In genomic region chr1:197250616-197251015, GRCh38 we compare ENCODE assay signal across 25 cellular contexts. TPM values are rescaled to one million over a fixed set of nuclear protein-coding genes. Genes with fewer than 3 reads are reported as not detected.
DNase-seq lines count a peak whose midpoint lies in the region; ATAC-seq, FAIRE-seq and TF ChIP-seq lines count a peak whose summit lies in the region.
"Had no signal": no experiment of that assay in that cellular context is flagged by ENCODE, and none has a peak within 500 bp of the region (broad histone marks: within the 10 kb centered on the region; RNA-seq: fewer than 3 reads in every experiment).

No MANE protein-coding gene starts in this region.

- 0% methylated on average over 2 of the region's 2 CpGs for WGBS in K562 (ENCODE audit: insufficient coverage, low coverage, missing lambda C conversion rate)

- TF ChIP-seq CTCF in D721Med (IDR thresholded peaks at IDR 0.05; ENCODE audit: insufficient read depth, missing control alignments) (no peak), K562 (IDR thresholded peaks at IDR 0.05 in 2 of 3, conservative IDR thresholded peaks at IDR 0.05 in 1 of 3; ENCODE audit: insufficient read depth in 2 of 3, low read depth in 1 of 3, low read length in 3 of 3) (no peak)

- TF ChIP-seq EP300 in K562 (IDR thresholded peaks at IDR 0.05; ENCODE audit: low read length) = no peak

- H3K9me1 ChIP-seq in K562 (ENCODE audit: control insufficient read depth, insufficient read depth, low read length) = no peaks in the 10 kb centered on the region

- POLR2A ChIA-PET in K562 (lab: Yijun Ruan, JAX) = no interaction called here

- H3K4me3 ChIP-seq in SK-N-MC = peak overlapping the region; percentile 36
- H3K4me3 ChIP-seq in K562 = no peak overlapping the region
- H3K4me3 ChIP-seq: BLaER1 had no signal

- BruUV-seq in K562 (replicated peaks; lab: Mats Ljungman, UMichigan) = no TSS peak

- no peak for DNase-seq in D721Med (ENCODE audit: insufficient read length, low spot score)
- DNase-seq in OCI-M1 (lab: John Stamatoyannopoulos, UW) = peak; percentile 56
- DNase-seq in SK-N-MC (ENCODE audit: low read depth, low spot score) = no peak
- DNase-seq in K562 (ENCODE audit: extremely low read depth in 1 of 4, low spot score in 3 of 4) = no peak
- DNase-seq in urothelium cell line (ENCODE audit: low spot score) = no peak
- no peak for DNase-seq in putamen (ENCODE audit: low spot score)
- DNase-seq in inferior parietal cortex (ENCODE audit: extremely low spot score) = no peak
- DNase-seq: CD4-positive, CD25-positive, alpha-beta regulatory T cell; CD8-positive, alpha-beta memory T cell; DMS53; DMS79 treated with DMSO at 0.1 percent for 48 hours; GF-D8; H7; HCEC 1CT had no signal

- H4K20me1 ChIP-seq in K562 (replicated peaks; ENCODE audit: control insufficient read depth, insufficient read depth, low read length) = no peaks in the 10 kb centered on the region
- H4K20me1 ChIP-seq: BLaER1 had no signal

- no peaks in the 10 kb centered on the region for H3K36me3 ChIP-seq in SK-N-MC (ENCODE audit: insufficient read depth, low read length)
- H3K36me3 ChIP-seq in K562 (ENCODE audit: control insufficient read depth, insufficient read depth, low read length) = no peaks in the 10 kb centered on the region
- H3K36me3 ChIP-seq: BLaER1 had no signal

- in situ Hi-C loops in K562 (cut with MboI) = no loop called here

- no peaks in the 10 kb centered on the region for H3K79me2 ChIP-seq in K562 (ENCODE audit: control insufficient read depth, insufficient read depth, low read length)

- intact Hi-C loops in K562 (cut with micrococcal nuclease) = no loop called here

- no peaks in the 10 kb centered on the region for H3K27me3 ChIP-seq in K562 (ENCODE audit: control insufficient read depth in 2 of 2, insufficient read depth in 2 of 2, low read length in 2 of 2)
- H3K27me3 ChIP-seq: BLaER1 had no signal

- TF ChIP-seq RAD21 in K562 (CRISPR knock-in tag; conservative IDR thresholded peaks at IDR 0.05 in 1 of 2, IDR thresholded peaks at IDR 0.05 in 1 of 2) = no peak

- H3K9ac ChIP-seq in SK-N-MC (ENCODE audit: insufficient read length) (no peak overlapping the region), K562 (ENCODE audit: insufficient read depth in 1 of 2, low read depth in 2 of 2, low read length in 2 of 2) (no peak overlapping the region)
- H3K9ac ChIP-seq: BLaER1 had no signal

- FAIRE-seq in D721Med (lab: Jason Lieb, UNC) (peak; percentile 56), K562 (lab: Jason Lieb, UNC) (no peak), urothelium cell line (lab: Jason Lieb, UNC) (no peak)
- FAIRE-seq: A204.1, GM12891, GM18507, H1 had no signal

- H3K4me1 ChIP-seq in K562 (replicated peaks in 1 of 2; ENCODE audit: control insufficient read depth in 2 of 2, insufficient read depth in 2 of 2, low read length in 2 of 2) = no peaks in the 10 kb centered on the region

- no peak overlapping the region for H2AFZ ChIP-seq in K562 (ENCODE audit: low read depth, low read length)

- H3K9me3 ChIP-seq in SK-N-MC (ENCODE audit: low read depth, low read length) = no peaks in the 10 kb centered on the region
- H3K9me3 ChIP-seq in K562 (replicated peaks; ENCODE audit: control insufficient read depth, insufficient read depth, low read depth, low read length) = no peaks in the 10 kb centered on the region
- H3K9me3 ChIP-seq: BLaER1 had no signal

- no peak overlapping the region for H3K4me2 ChIP-seq in K562 (ENCODE audit: insufficient read depth, low read length)
- H3K4me2 ChIP-seq: BLaER1 had no signal

- H3K27ac ChIP-seq in SK-N-MC (no peak overlapping the region), K562 (ENCODE audit: extremely low read depth, low read depth, low read length) (no peak overlapping the region)
- H3K27ac ChIP-seq: 22Rv1, BLaER1, C4-2B had no signal

- CTCF ChIA-PET in K562 (lab: Yijun Ruan, JAX; ENCODE audit: low intra/inter-chr PET ratio) = no interaction called here

- ATAC-seq in K562 = peak; percentile 59; the same call in 2 of the 3 replicates

- TF ChIP-seq POLR2A in K562 (conservative IDR thresholded peaks at IDR 0.05) = no peak

TF ChIP-seq in K562, 482 proteins besides CTCF, POLR2A, EP300 and RAD21:
- TF ChIP-seq CREM (IDR thresholded peaks at IDR 0.05; ENCODE audit: low read depth) = no peak
- 0 out of 2 replicates have a peak, but pooled peaks have one; percentile 72 for TF ChIP-seq ZNF41 (CRISPR knock-in tag; conservative IDR thresholded peaks at IDR 0.05)
- no peak for TF ChIP-seq ZNF277 (CRISPR knock-in tag; IDR thresholded peaks at IDR 0.05; ENCODE audit: borderline replicate concordance)
- TF ChIP-seq ZNF79 (CRISPR knock-in tag; IDR thresholded peaks at IDR 0.05; ENCODE audit: low read depth) = no peak
- no peak for TF ChIP-seq NFIX (CRISPR knock-in tag; IDR thresholded peaks at IDR 0.05; ENCODE audit: low read depth)
- TF ChIP-seq NCOA6 (IDR thresholded peaks at IDR 0.05) = no peak

RNA-seq across cellular contexts. Expression of gene CRB1, which starts 17.4 kb away (rescaled TPM):
- not detected in 2 replicates for total RNA-seq in K562 (2011; cell fraction: chromatin; rRNA removed; ENCODE audit: low replicate concordance)
- total RNA-seq in K562 (2011; cell fraction: nucleolus; rRNA removed) = not detected in 2 replicates
- total RNA-seq in K562 (2011; cell fraction: nucleoplasm; rRNA removed) = not detected in 2 replicates
- total RNA-seq in K562 (2014; rRNA removed) (not detected in 2 replicates), K562 (2014; rRNA removed; fragmentation: Illumina TruSeq; extraction: Trizol) (not detected in 2 replicates), K562 (2015; rRNA removed; fragmentation: Illumina TruSeq; extraction: Trizol) (not detected in 2 replicates), K562 (2021) (0.07 TPM in 1 of 2 replicates, not detected in the other)
- polyA plus RNA-seq in K562 (2011; rRNA removed) (0.10 and 0.14 TPM in 2 replicates), K562 (2014; fragmentation: Illumina TruSeq; extraction: Trizol) (not detected in 2 replicates), K562 (2014; fragmentation: Nextera tagmentation; extraction: Ambion mirVana) (under 1 TPM in 1 of 2 experiments, not detected in 1; 0.04 TPM), K562 (2014; rRNA removed) (not detected in 2 replicates)
- polyA plus RNA-seq in K562 (2011; cell fraction: cytosol; rRNA removed) = 0.01 TPM in 1 of 2 replicates, not detected in the other
- 0.04 and 0.11 TPM in 2 replicates for polyA plus RNA-seq in K562 (2011; cell fraction: nucleus; rRNA removed)
- 0.03 and 0.14 TPM in 2 replicates for polyA plus RNA-seq in K562 (2012)
- polyA minus RNA-seq in K562 (2011; rRNA and poly(A)+ RNA removed) = 0.11 and 0.39 TPM in 2 replicates
- not detected in 2 replicates for polyA minus RNA-seq in K562 (2011; cell fraction: cytosol; rRNA and poly(A)+ RNA removed)
- polyA minus RNA-seq in K562 (2011; cell fraction: nucleus; rRNA and poly(A)+ RNA removed) = 0.13 and 0.33 TPM in 2 replicates
- total RNA-seq: B cell; CD4-positive, CD25-positive, alpha-beta regulatory T cell; Daoy; G401; H1; H7 had no signal
- polyA plus RNA-seq: AG04450; CD4-positive, CD25-positive, alpha-beta regulatory T cell had no signal

RNA-seq across cellular contexts. Expression of gene ZBTB41, which starts 49.5 kb away (rescaled TPM):
- total RNA-seq in K562 (2011; cell fraction: chromatin; rRNA removed; ENCODE audit: low replicate concordance) = 5.0 and 25.3 TPM in 2 replicates
- total RNA-seq in K562 (2011; cell fraction: nucleolus; rRNA removed) = 2.3 and 4.3 TPM in 2 replicates
- 5.4 and 8.3 TPM in 2 replicates for total RNA-seq in K562 (2011; cell fraction: nucleoplasm; rRNA removed)
- total RNA-seq in K562 (2014; rRNA removed) (2.7 and 3.5 TPM in 2 replicates), K562 (2014; rRNA removed; fragmentation: Illumina TruSeq; extraction: Trizol) (8.8 and 11.0 TPM in 2 replicates), K562 (2015; rRNA removed; fragmentation: Illumina TruSeq; extraction: Trizol) (8.9 and 10.1 TPM in 2 replicates), K562 (2021) (7.0 and 7.3 TPM in 2 replicates)
- polyA plus RNA-seq in K562 (2011; rRNA removed) (5.0 and 5.4 TPM in 2 replicates), K562 (2014; fragmentation: Illumina TruSeq; extraction: Trizol) (3.5 and 4.4 TPM in 2 replicates), K562 (2014; fragmentation: Nextera tagmentation; extraction: Ambion mirVana) (1 to 10 TPM; 2.0 to 2.3 TPM), K562 (2014; rRNA removed) (2.2 TPM in 2 replicates)
- polyA plus RNA-seq in K562 (2011; cell fraction: cytosol; rRNA removed) = 0.83 and 2.4 TPM in 2 replicates
- polyA plus RNA-seq in K562 (2011; cell fraction: nucleus; rRNA removed) = 4.8 and 7.6 TPM in 2 replicates
- polyA plus RNA-seq in K562 (2012) = 2.5 and 3.4 TPM in 2 replicates
- 19.4 and 29.3 TPM in 2 replicates for polyA minus RNA-seq in K562 (2011; rRNA and poly(A)+ RNA removed)
- 5.5 and 7.3 TPM in 2 replicates for polyA minus RNA-seq in K562 (2011; cell fraction: cytosol; rRNA and poly(A)+ RNA removed)
- 8.5 and 22.3 TPM in 2 replicates for polyA minus RNA-seq in K562 (2011; cell fraction: nucleus; rRNA and poly(A)+ RNA removed)
